ENCODE assay signal across 9 cellular contexts in genomic region chr6:70062010-70062409, GRCh38.
"Had no signal": no experiment of that assay in that cellular context is flagged by ENCODE, and none has a peak within 500 bp of the region (broad histone marks: within the 10 kb centered on the region; RNA-seq: fewer than 3 reads in every experiment).

No MANE protein-coding gene starts in this region.

- H3K9me3 ChIP-seq: HAP-1 had no signal

- DNase-seq: H7, HFFc6, Karpas-422, KBM-7 had no signal

- H2AFZ ChIP-seq: GM23338 had no signal

- H3K9ac ChIP-seq: KMS-11 had no signal

- H3K9me3 Mint-ChIP-seq: GM23338 had no signal

- H3K4me1 ChIP-seq: HAP-1 had no signal

- H3K4me1 Mint-ChIP-seq: GM23338 had no signal

- ATAC-seq: GM23338, HCT116 had no signal

- H3K27ac ChIP-seq: KMS-11 had no signal

- FAIRE-seq: HTR-8/SVneo had no signal

- H3K4me2 ChIP-seq: GM23338, KMS-11 had no signal

- H3K27ac Mint-ChIP-seq: GM23338, HFFc6 had no signal

- H3K4me3 Mint-ChIP-seq: GM23338, HFFc6 had no signal

- H3K4me3 ChIP-seq: GM23338, HAP-1 had no signal

- H3K36me3 ChIP-seq: HAP-1 had no signal
